9 cellular contexts compared by ENCODE assay signal in genomic region chr1:234981758-234982157, GRCh38.
DNase-seq lines count a peak whose midpoint lies in the region; TF ChIP-seq lines count a peak whose summit lies in the region.
"Had no signal": no experiment of that assay in that cellular context is flagged by ENCODE, and none has a peak within 500 bp of the region (broad histone marks: within the 10 kb centered on the region; RNA-seq: fewer than 3 reads in every experiment).

No MANE protein-coding gene starts in this region.

- no peaks in the 10 kb centered on the region for H3K27me3 Mint-ChIP-seq in activated naive CD4-positive, alpha-beta T cell treated with anti-CD3 and anti-CD28 coated beads, Interleukin-2, amount 10 ng/mL, durations not matched to agents 7 days and 5 days

- TF ChIP-seq CTCF in tibial artery (IDR thresholded peaks at IDR 0.05): no peak

- H3K4me2 ChIP-seq in mesenchymal stem cell (ENCODE audit: low read length, poor library complexity, severe bottlenecking): no peak overlapping the region

- H3K36me3 Mint-ChIP-seq in activated naive CD4-positive, alpha-beta T cell treated with anti-CD3 and anti-CD28 coated beads, Interleukin-2, amount 10 ng/mL, durations not matched to agents 7 days and 5 days: no peaks in the 10 kb centered on the region

- H3K4me3 ChIP-seq in mesenchymal stem cell (ENCODE audit: insufficient read depth in 1 of 2, low read depth in 1 of 2, low read length in 2 of 2): no peak overlapping the region
- no peak overlapping the region for H3K4me3 ChIP-seq in tibial artery

- H3K9ac ChIP-seq in mesenchymal stem cell (ENCODE audit: low read length): peak overlapping the region; percentile 2

- intact Hi-C loops in tibial artery (cut with DNase I; ENCODE audit: low total_unique reads): loop anchor here (5.0 to 10.0 kb wide), 2 partner anchors 369 to 447 kb away; partner anchors contain the start of gene IRF2BP2

- H4K91ac ChIP-seq in mesenchymal stem cell (ENCODE audit: low read length): peak overlapping the region; percentile 87

- H3K4me1 ChIP-seq in mesenchymal stem cell (ENCODE audit: control insufficient read depth, insufficient read depth, low read depth, low read length): peaks cover 36% of the 10 kb centered on the region
- peaks cover 9 to 93% (median 61%) of the 10 kb centered on the region in 4 donors for H3K4me1 ChIP-seq in tibial artery

- H3K27ac ChIP-seq in angular gyrus (ENCODE audit: low read depth, low read length) (peak overlapping the region; percentile 53), mesenchymal stem cell (ENCODE audit: low read length, poor library complexity, severe bottlenecking) (peak overlapping the region; percentile 92), tibial artery (peak overlapping the region; percentile 87)

- peak overlapping the region; percentile 54 to 89 for H3K4ac ChIP-seq in mesenchymal stem cell (ENCODE audit: low read depth in 1 of 2, low read length in 2 of 2)

- H4K8ac ChIP-seq in mesenchymal stem cell (ENCODE audit: low read length): peak overlapping the region; percentile 90

- peak overlapping the region; percentile 99 to 100 for H2BK12ac ChIP-seq in mesenchymal stem cell (ENCODE audit: low read length in 2 of 2)

- peaks cover 2% of the 10 kb centered on the region for H3K79me1 ChIP-seq in mesenchymal stem cell (replicated peaks; ENCODE audit: low read length, poor library complexity, severe bottlenecking)

- H3K14ac ChIP-seq in mesenchymal stem cell (ENCODE audit: low read length in 2 of 2): peak overlapping the region in 1 of 2 experiments; percentile 63

- peak overlapping the region; percentile 99 for H2BK120ac ChIP-seq in mesenchymal stem cell (ENCODE audit: low read depth, low read length)

- no peak for DNase-seq in activated naive CD4-positive, alpha-beta T cell treated with anti-CD3 and anti-CD28 coated beads, Interleukin-2, amount 10 ng/mL, durations not matched to agents 7 days and 5 days
- DNase-seq in activated naive CD4-positive, alpha-beta T cell (lab: John Stamatoyannopoulos, UW): no peak
- DNase-seq in mesenchymal stem cell: no peak
- no peak for DNase-seq in tibial artery
- no peak for DNase-seq in NCI-H146 (lab: John Stamatoyannopoulos, UW)
- DNase-seq in NCI-H1105 treated with DMSO at 0.1 percent for 48 hours (lab: John Stamatoyannopoulos, UW): no peak
- DNase-seq in stimulated activated naive CD4-positive, alpha-beta T cell treated with Interleukin-2 at 50 U/mL for 16 hours (lab: John Stamatoyannopoulos, UW): no peak
- DNase-seq: NCI-H1092 had no signal

- CTCF ChIA-PET in activated naive CD4-positive, alpha-beta T cell treated with anti-CD3 and anti-CD28 coated beads, Interleukin-2, amount 10 ng/mL, durations not matched to agents 7 days and 5 days (lab: Charles Lee): no interaction called here

- no peaks in the 10 kb centered on the region for H3K9me3 ChIP-seq in mesenchymal stem cell (ENCODE audit: control insufficient read depth, low read length)
- H3K9me3 ChIP-seq in tibial artery: no peaks in the 10 kb centered on the region

- H3K36me3 ChIP-seq in mesenchymal stem cell (ENCODE audit: control insufficient read depth in 1 of 2, insufficient read depth in 2 of 2, low read depth in 1 of 2, low read length in 2 of 2) (no peaks in the 10 kb centered on the region), tibial artery (no peaks in the 10 kb centered on the region)

- H3K27ac Mint-ChIP-seq in activated naive CD4-positive, alpha-beta T cell treated with anti-CD3 and anti-CD28 coated beads, Interleukin-2, amount 10 ng/mL, durations not matched to agents 7 days and 5 days: peak overlapping the region; percentile 38

- H2BK15ac ChIP-seq in mesenchymal stem cell (ENCODE audit: low read depth, poor library complexity, severe bottlenecking): peak overlapping the region; percentile 70

- peak overlapping the region; percentile 87 to 92 for H3K18ac ChIP-seq in mesenchymal stem cell (ENCODE audit: low read depth in 1 of 2, low read length in 2 of 2)

- peak overlapping the region; percentile 93 for H2AK5ac ChIP-seq in mesenchymal stem cell (ENCODE audit: low read length, severe bottlenecking)

- no peaks in the 10 kb centered on the region for H3K27me3 ChIP-seq in mesenchymal stem cell (ENCODE audit: control insufficient read depth in 1 of 2, insufficient read depth in 1 of 2, low read length in 2 of 2)
- no peaks in the 10 kb centered on the region for H3K27me3 ChIP-seq in tibial artery

- no peak overlapping the region for H2AFZ ChIP-seq in mesenchymal stem cell (ENCODE audit: low read depth, low read length)

- H2BK5ac ChIP-seq in mesenchymal stem cell (ENCODE audit: low read depth, low read length, poor library complexity, severe bottlenecking): no peak overlapping the region

- H3K4me3 Mint-ChIP-seq in activated naive CD4-positive, alpha-beta T cell treated with anti-CD3 and anti-CD28 coated beads, Interleukin-2, amount 10 ng/mL, durations not matched to agents 7 days and 5 days: no peak overlapping the region

- H3K23ac ChIP-seq in mesenchymal stem cell (ENCODE audit: low read length in 2 of 2): no peak overlapping the region

- no peaks in the 10 kb centered on the region for H3K9me3 Mint-ChIP-seq in activated naive CD4-positive, alpha-beta T cell treated with anti-CD3 and anti-CD28 coated beads, Interleukin-2, amount 10 ng/mL, durations not matched to agents 7 days and 5 days

- 85% methylated on average over 2 of the region's 2 CpGs for WGBS in mesenchymal stem cell

- H3K4me1 Mint-ChIP-seq in activated naive CD4-positive, alpha-beta T cell treated with anti-CD3 and anti-CD28 coated beads, Interleukin-2, amount 10 ng/mL, durations not matched to agents 7 days and 5 days: peaks cover 71% of the 10 kb centered on the region
